1 cellular context compared by ENCODE assay signal in the genomic region with DNA sequence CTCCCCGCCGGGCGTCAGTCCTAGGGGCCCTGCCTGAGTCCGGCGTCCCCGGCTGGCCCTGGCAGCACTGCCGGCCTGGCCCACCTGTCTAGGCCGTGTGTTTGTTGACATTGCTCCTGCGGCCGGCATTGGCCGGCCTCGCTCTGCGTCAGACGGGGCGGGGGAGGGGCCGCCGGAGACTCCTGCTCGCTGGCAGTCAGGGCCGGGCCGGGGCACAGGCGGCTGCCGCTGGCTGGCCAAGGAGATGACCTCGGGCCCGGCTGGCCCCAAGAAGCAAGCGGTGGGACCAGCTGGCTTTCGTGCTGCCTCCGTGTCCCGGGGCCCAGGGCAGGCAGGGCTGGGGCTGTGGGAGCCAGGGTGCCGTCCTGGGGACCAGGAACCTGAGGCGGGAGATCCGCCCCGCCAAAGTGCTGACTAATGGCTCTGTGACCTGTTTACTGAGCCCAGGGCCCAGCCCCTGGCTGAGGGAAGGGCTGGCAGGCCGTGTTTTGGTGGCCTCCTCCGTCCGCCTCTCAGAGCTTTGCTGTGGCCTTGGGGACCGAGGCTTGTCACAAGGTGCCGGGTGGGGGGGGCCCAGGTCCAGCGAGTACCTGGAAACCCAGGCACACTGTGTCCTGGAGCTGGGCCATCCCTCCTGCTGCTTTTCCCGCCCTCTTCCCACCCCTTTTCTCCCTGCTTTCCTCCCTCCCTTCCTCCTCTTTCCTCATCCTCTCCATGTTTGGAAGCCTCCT.
A peak's percentile ranks its signal among the peaks of the same experiment; 100 is the strongest.
TF ChIP-seq lines count a peak whose summit lies in the region.

No MANE protein-coding gene starts in this region.

TF ChIP-seq in K562, 482 proteins besides CTCF, POLR2A, EP300 and RAD21 (continued from another document and continues in another):
- TF ChIP-seq RBBP5 (IDR thresholded peaks at IDR 0.05; ENCODE audit: borderline replicate concordance, insufficient read depth, low read length, poor library complexity, severe bottlenecking) (no peak), E2F3 (CRISPR knock-in tag; IDR thresholded peaks at IDR 0.05) (no peak), CXXC5 (CRISPR knock-in tag; IDR thresholded peaks at IDR 0.05) (peak; percentile 61), ZNF75A (CRISPR knock-in tag; IDR thresholded peaks at IDR 0.05) (no peak), YY1 (IDR thresholded peaks at IDR 0.05; ENCODE audit: borderline replicate concordance in 1 of 3, control insufficient read depth in 1 of 3, extremely low read depth in 1 of 3, insufficient read depth in 3 of 3, insufficient read length in 1 of 3, insufficient replicate concordance in 2 of 3, low read depth in 1 of 3, low read length in 2 of 3) (peak in 2 of 3 experiments; percentile 57 to 72), EP400 (IDR thresholded peaks at IDR 0.05) (peak; percentile 81), TEAD1 (CRISPR knock-in tag; IDR thresholded peaks at IDR 0.05) (0 out of 4 replicates have a peak, but pooled peaks of 1 of the 2 experiments have one; percentile 53), ZNF766 (CRISPR knock-in tag; conservative IDR thresholded peaks at IDR 0.05) (0 out of 2 replicates have a peak, but pooled peaks have one; percentile 33), ARID2 (IDR thresholded peaks at IDR 0.05) (no peak), GATAD2B (IDR thresholded peaks at IDR 0.05; ENCODE audit: borderline replicate concordance) (peak; percentile 37; the same call in 1 of the 2 replicates), RHOXF2B (CRISPR knock-in tag; conservative IDR thresholded peaks at IDR 0.05) (no peak), MTF1 (CRISPR knock-in tag; IDR thresholded peaks at IDR 0.05; ENCODE audit: borderline replicate concordance) (no peak), TCF7 (IDR thresholded peaks at IDR 0.05; ENCODE audit: borderline replicate concordance) (no peak), LEF1 (IDR thresholded peaks at IDR 0.05) (no peak), ADNP (tag; IDR thresholded peaks at IDR 0.05) (no peak), KDM4B (IDR thresholded peaks at IDR 0.05; ENCODE audit: borderline replicate concordance in 2 of 2, low read depth in 1 of 2) (no peak), SMC3 (conservative IDR thresholded peaks at IDR 0.05; ENCODE audit: insufficient read depth, low read depth, low read length) (no peak), ZNF143 (CRISPR knock-in tag; IDR thresholded peaks at IDR 0.05) (no peak), NFE2L1 (tag; IDR thresholded peaks at IDR 0.05; ENCODE audit: borderline replicate concordance, low read depth) (peak; percentile 35; the same call in 1 of the 2 replicates), PHB2 (IDR thresholded peaks at IDR 0.05; ENCODE audit: low read depth) (no peak), HNRNPL (IDR thresholded peaks at IDR 0.05; ENCODE audit: low read depth, low read length) (no peak), HSF4 (CRISPR knock-in tag; IDR thresholded peaks at IDR 0.05; ENCODE audit: borderline replicate concordance) (no peak), ZNF134 (CRISPR knock-in tag; conservative IDR thresholded peaks at IDR 0.05) (no peak), ZC3H4 (CRISPR knock-in tag; IDR thresholded peaks at IDR 0.05; ENCODE audit: borderline replicate concordance) (no peak), BHLHE40 (IDR thresholded peaks at IDR 0.05; ENCODE audit: low read length) (no peak), NR1H2 (CRISPR knock-in tag; IDR thresholded peaks at IDR 0.05) (no peak), ZNF274 (IDR thresholded peaks at IDR 0.05; ENCODE audit: borderline replicate concordance, low read depth, low read length) (no peak), GTF2F1 (IDR thresholded peaks at IDR 0.05; ENCODE audit: low read depth, low read length) (no peak), CC2D1A (IDR thresholded peaks at IDR 0.05) (no peak), ELF2 (CRISPR knock-in tag; IDR thresholded peaks at IDR 0.05) (no peak), TAF1 (IDR thresholded peaks at IDR 0.05; ENCODE audit: control insufficient read depth, extremely low read depth, insufficient read depth, low read length, severe bottlenecking) (peak; percentile 57), SIX5 (IDR thresholded peaks at IDR 0.05; ENCODE audit: borderline replicate concordance in 1 of 2, insufficient read depth in 1 of 2, low read depth in 1 of 2, low read length in 2 of 2) (no peak), HIVEP1 (CRISPR knock-in tag; IDR thresholded peaks at IDR 0.05) (no peak)
- TF ChIP-seq, protein P1, sequence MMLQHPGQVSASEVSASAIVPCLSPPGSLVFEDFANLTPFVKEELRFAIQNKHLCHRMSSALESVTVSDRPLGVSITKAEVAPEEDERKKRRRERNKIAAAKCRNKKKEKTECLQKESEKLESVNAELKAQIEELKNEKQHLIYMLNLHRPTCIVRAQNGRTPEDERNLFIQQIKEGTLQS (IDR thresholded peaks at IDR 0.05) = 0 out of 2 replicates have a peak, but pooled peaks have one; percentile 11
- TF ChIP-seq, protein P1 (CRISPR knock-in tag; conservative IDR thresholded peaks at IDR 0.05) = no peak
- TF ChIP-seq, protein P2, sequence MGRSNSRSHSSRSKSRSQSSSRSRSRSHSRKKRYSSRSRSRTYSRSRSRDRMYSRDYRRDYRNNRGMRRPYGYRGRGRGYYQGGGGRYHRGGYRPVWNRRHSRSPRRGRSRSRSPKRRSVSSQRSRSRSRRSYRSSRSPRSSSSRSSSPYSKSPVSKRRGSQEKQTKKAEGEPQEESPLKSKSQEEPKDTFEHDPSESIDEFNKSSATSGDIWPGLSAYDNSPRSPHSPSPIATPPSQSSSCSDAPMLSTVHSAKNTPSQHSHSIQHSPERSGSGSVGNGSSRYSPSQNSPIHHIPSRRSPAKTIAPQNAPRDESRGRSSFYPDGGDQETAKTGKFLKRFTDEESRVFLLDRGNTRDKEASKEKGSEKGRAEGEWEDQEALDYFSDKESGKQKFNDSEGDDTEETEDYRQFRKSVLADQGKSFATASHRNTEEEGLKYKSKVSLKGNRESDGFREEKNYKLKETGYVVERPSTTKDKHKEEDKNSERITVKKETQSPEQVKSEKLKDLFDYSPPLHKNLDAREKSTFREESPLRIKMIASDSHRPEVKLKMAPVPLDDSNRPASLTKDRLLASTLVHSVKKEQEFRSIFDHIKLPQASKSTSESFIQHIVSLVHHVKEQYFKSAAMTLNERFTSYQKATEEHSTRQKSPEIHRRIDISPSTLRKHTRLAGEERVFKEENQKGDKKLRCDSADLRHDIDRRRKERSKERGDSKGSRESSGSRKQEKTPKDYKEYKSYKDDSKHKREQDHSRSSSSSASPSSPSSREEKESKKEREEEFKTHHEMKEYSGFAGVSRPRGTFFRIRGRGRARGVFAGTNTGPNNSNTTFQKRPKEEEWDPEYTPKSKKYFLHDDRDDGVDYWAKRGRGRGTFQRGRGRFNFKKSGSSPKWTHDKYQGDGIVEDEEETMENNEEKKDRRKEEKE (IDR thresholded peaks at IDR 0.05; ENCODE audit: borderline replicate concordance in 1 of 2, control insufficient read depth in 1 of 2, low read depth in 2 of 2, low read length in 1 of 2) = no peak
- TF ChIP-seq, protein P3, sequence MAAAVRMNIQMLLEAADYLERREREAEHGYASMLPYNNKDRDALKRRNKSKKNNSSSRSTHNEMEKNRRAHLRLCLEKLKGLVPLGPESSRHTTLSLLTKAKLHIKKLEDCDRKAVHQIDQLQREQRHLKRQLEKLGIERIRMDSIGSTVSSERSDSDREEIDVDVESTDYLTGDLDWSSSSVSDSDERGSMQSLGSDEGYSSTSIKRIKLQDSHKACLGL (CRISPR knock-in tag; IDR thresholded peaks at IDR 0.05; ENCODE audit: borderline replicate concordance, poor library complexity, severe bottlenecking) = no peak
- TF ChIP-seq, protein P4, sequence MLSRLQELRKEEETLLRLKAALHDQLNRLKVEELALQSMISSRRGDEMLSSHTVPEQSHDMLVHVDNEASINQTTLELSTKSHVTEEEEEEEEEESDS (CRISPR knock-in tag; IDR thresholded peaks at IDR 0.05) = no peak
- TF ChIP-seq, protein P5, sequence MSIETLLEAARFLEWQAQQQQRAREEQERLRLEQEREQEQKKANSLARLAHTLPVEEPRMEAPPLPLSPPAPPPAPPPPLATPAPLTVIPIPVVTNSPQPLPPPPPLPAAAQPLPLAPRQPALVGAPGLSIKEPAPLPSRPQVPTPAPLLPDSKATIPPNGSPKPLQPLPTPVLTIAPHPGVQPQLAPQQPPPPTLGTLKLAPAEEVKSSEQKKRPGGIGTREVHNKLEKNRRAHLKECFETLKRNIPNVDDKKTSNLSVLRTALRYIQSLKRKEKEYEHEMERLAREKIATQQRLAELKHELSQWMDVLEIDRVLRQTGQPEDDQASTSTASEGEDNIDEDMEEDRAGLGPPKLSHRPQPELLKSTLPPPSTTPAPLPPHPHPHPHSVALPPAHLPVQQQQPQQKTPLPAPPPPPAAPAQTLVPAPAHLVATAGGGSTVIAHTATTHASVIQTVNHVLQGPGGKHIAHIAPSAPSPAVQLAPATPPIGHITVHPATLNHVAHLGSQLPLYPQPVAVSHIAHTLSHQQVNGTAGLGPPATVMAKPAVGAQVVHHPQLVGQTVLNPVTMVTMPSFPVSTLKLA (conservative IDR thresholded peaks at IDR 0.05) = peak; percentile 98 to 99
- TF ChIP-seq, protein P6, sequence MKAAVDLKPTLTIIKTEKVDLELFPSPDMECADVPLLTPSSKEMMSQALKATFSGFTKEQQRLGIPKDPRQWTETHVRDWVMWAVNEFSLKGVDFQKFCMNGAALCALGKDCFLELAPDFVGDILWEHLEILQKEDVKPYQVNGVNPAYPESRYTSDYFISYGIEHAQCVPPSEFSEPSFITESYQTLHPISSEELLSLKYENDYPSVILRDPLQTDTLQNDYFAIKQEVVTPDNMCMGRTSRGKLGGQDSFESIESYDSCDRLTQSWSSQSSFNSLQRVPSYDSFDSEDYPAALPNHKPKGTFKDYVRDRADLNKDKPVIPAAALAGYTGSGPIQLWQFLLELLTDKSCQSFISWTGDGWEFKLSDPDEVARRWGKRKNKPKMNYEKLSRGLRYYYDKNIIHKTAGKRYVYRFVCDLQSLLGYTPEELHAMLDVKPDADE (conservative IDR thresholded peaks at IDR 0.05; ENCODE audit: control insufficient read depth, low read depth, low read length) = peak; percentile 62; the same call in 1 of the 2 replicates
- TF ChIP-seq, protein P7, sequence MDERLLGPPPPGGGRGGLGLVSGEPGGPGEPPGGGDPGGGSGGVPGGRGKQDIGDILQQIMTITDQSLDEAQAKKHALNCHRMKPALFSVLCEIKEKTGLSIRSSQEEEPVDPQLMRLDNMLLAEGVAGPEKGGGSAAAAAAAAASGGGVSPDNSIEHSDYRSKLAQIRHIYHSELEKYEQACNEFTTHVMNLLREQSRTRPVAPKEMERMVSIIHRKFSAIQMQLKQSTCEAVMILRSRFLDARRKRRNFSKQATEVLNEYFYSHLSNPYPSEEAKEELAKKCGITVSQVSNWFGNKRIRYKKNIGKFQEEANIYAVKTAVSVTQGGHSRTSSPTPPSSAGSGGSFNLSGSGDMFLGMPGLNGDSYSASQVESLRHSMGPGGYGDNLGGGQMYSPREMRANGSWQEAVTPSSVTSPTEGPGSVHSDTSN (CRISPR knock-in tag; IDR thresholded peaks at IDR 0.05; ENCODE audit: low read depth) = no peak
- TF ChIP-seq, protein P7 (tag; conservative IDR thresholded peaks at IDR 0.05; ENCODE audit: low read depth) = no peak
- TF ChIP-seq, protein P8, sequence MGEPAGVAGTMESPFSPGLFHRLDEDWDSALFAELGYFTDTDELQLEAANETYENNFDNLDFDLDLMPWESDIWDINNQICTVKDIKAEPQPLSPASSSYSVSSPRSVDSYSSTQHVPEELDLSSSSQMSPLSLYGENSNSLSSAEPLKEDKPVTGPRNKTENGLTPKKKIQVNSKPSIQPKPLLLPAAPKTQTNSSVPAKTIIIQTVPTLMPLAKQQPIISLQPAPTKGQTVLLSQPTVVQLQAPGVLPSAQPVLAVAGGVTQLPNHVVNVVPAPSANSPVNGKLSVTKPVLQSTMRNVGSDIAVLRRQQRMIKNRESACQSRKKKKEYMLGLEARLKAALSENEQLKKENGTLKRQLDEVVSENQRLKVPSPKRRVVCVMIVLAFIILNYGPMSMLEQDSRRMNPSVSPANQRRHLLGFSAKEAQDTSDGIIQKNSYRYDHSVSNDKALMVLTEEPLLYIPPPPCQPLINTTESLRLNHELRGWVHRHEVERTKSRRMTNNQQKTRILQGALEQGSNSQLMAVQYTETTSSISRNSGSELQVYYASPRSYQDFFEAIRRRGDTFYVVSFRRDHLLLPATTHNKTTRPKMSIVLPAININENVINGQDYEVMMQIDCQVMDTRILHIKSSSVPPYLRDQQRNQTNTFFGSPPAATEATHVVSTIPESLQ (CRISPR knock-in tag; IDR thresholded peaks at IDR 0.05) = no peak
- TF ChIP-seq, protein P9, sequence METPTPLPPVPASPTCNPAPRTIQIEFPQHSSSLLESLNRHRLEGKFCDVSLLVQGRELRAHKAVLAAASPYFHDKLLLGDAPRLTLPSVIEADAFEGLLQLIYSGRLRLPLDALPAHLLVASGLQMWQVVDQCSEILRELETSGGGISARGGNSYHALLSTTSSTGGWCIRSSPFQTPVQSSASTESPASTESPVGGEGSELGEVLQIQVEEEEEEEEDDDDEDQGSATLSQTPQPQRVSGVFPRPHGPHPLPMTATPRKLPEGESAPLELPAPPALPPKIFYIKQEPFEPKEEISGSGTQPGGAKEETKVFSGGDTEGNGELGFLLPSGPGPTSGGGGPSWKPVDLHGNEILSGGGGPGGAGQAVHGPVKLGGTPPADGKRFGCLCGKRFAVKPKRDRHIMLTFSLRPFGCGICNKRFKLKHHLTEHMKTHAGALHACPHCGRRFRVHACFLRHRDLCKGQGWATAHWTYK (CRISPR knock-in tag; IDR thresholded peaks at IDR 0.05) = no peak
- TF ChIP-seq, protein P10, sequence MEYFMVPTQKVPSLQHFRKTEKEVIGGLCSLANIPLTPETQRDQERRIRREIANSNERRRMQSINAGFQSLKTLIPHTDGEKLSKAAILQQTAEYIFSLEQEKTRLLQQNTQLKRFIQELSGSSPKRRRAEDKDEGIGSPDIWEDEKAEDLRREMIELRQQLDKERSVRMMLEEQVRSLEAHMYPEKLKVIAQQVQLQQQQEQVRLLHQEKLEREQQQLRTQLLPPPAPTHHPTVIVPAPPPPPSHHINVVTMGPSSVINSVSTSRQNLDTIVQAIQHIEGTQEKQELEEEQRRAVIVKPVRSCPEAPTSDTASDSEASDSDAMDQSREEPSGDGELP (CRISPR knock-in tag; IDR thresholded peaks at IDR 0.05; ENCODE audit: borderline replicate concordance) = peak; percentile 91
- TF ChIP-seq, protein P11, sequence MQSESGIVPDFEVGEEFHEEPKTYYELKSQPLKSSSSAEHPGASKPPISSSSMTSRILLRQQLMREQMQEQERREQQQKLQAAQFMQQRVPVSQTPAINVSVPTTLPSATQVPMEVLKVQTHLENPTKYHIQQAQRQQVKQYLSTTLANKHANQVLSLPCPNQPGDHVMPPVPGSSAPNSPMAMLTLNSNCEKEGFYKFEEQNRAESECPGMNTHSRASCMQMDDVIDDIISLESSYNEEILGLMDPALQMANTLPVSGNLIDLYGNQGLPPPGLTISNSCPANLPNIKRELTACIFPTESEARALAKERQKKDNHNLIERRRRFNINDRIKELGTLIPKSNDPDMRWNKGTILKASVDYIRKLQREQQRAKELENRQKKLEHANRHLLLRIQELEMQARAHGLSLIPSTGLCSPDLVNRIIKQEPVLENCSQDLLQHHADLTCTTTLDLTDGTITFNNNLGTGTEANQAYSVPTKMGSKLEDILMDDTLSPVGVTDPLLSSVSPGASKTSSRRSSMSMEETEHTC (IDR thresholded peaks at IDR 0.05) = no peak
